Comparison of ENCODE assay signal across 11 cellular contexts in genomic region chr7:155885162-155886160, GRCh38.
A peak's percentile ranks its signal among the peaks of the same experiment; 100 is the strongest.
DNase-seq lines count a peak whose midpoint lies in the region; ATAC-seq and TF ChIP-seq lines count a peak whose summit lies in the region.
"Had no signal": no experiment of that assay in that cellular context is flagged by ENCODE, and none has a peak within 500 bp of the region (broad histone marks: within the 10 kb centered on the region; RNA-seq: fewer than 3 reads in every experiment).

No MANE protein-coding gene starts in this region.

- ATAC-seq in PC-3 (peak; percentile 95), esophagus mucosa (peak; percentile 93), upper lobe of right lung (no peak), GM21737 (IDR thresholded peaks at IDR 0.05; ENCODE audit: unreplicated experiment) (no peak)

- TF ChIP-seq POLR2A in esophagus squamous epithelium (IDR thresholded peaks at IDR 0.05) = no peak

- no peaks in the 10 kb centered on the region for H3K79me2 ChIP-seq in PC-3 (ENCODE audit: low read length)

- H3K27me3 ChIP-seq in PC-3 (ENCODE audit: low read length) (no peaks in the 10 kb centered on the region), upper lobe of right lung (no peaks in the 10 kb centered on the region), esophagus squamous epithelium (peaks cover 0 to 11% (median 0%) of the 10 kb centered on the region in 4 donors)

- H3K9me3 ChIP-seq in PC-3 (ENCODE audit: low read length) (no peaks in the 10 kb centered on the region), upper lobe of right lung (no peaks in the 10 kb centered on the region), esophagus squamous epithelium (no peaks in the 10 kb centered on the region)

- BruUV-seq in PC-3 (replicated peaks; lab: Mats Ljungman, UMichigan) = no TSS peak

- H3K4me1 ChIP-seq in PC-3 (ENCODE audit: insufficient read depth, low read length) = peaks cover 36% of the 10 kb centered on the region
- no peaks in the 10 kb centered on the region for H3K4me1 ChIP-seq in upper lobe of right lung
- peaks cover 0 to 9% (median 0%) of the 10 kb centered on the region in 3 donors for H3K4me1 ChIP-seq in esophagus squamous epithelium

- H2AFZ ChIP-seq in PC-3 (ENCODE audit: low read length) = peak overlapping the region; percentile 83

- peak overlapping the region; percentile 76 for H3K4me2 ChIP-seq in PC-3 (ENCODE audit: low read length)

- CTCF ChIA-PET in PC-3 (lab: Charles Lee) = interaction anchor here (0.5 to 0.6 kb wide), 3 partner anchors 66 to 75 kb away, joined by 3 read pairs; no protein-coding TSS in a partner anchor

- intact Hi-C loops in PC-3 (cut with micrococcal nuclease) (no loop called here), upper lobe of right lung (cut with DNase I) (no loop called here), esophagus squamous epithelium (cut with DNase I) (no loop called here)

- peak overlapping the region; percentile 62; the same call in 1 of the 2 replicates for H3K9ac ChIP-seq in PC-3 (ENCODE audit: low read length)

- 51 to 55% methylated on average over 16 to 22 of the region's 25 CpGs for WGBS in esophagus squamous epithelium, 2 donors

- peak overlapping the region; percentile 32; the same call in 1 of the 2 replicates for H3K4me3 ChIP-seq in PC-3 (ENCODE audit: low read length)
- H3K4me3 ChIP-seq in upper lobe of right lung = no peak overlapping the region
- H3K4me3 ChIP-seq in esophagus squamous epithelium = peak overlapping the region in 1 of 4 donors; percentile 19

- POLR2A ChIA-PET in PC-3 (lab: Charles Lee; ENCODE audit: unreplicated experiment) = interaction anchor here (0.6 to 0.7 kb wide), 3 partner anchors 64 to 76 kb away, joined by 3 to 6 read pairs (median 4); no protein-coding TSS in a partner anchor

- no peaks in the 10 kb centered on the region for H3K9me2 ChIP-seq in PC-3 (replicated peaks; ENCODE audit: low read length)

- no peak for TF ChIP-seq CTCF in PC-3 (conservative IDR thresholded peaks at IDR 0.05; ENCODE audit: low read depth, low read length)
- TF ChIP-seq CTCF in upper lobe of right lung (IDR thresholded peaks at IDR 0.05) = no peak
- TF ChIP-seq CTCF in esophagus squamous epithelium (IDR thresholded peaks at IDR 0.05) = no peak

- H4K20me1 ChIP-seq in PC-3 (ENCODE audit: low read length) = no peaks in the 10 kb centered on the region

- H3K27ac ChIP-seq in PC-3 (ENCODE audit: low read length) (peak overlapping the region; percentile 78), upper lobe of right lung (no peak overlapping the region), esophagus squamous epithelium (peak overlapping the region in 2 of 4 donors; percentile 18 to 25)

- DNase-seq in PC-3 (peak; percentile 79), medulla oblongata (ENCODE audit: extremely low spot score) (peak; percentile 6), upper lobe of right lung (peak; percentile 50), esophagus squamous epithelium (lab: John Stamatoyannopoulos, UW) (no peak), cerebellum (ENCODE audit: low spot score) (no peak)
- DNase-seq: activated gamma-delta T cell; DND-41; effector CD8-positive, alpha-beta T cell; naive B cell had no signal

- no peaks in the 10 kb centered on the region for H3F3A ChIP-seq in PC-3 (ENCODE audit: low read length, unreplicated experiment)

- no peaks in the 10 kb centered on the region for H3K36me3 ChIP-seq in PC-3 (ENCODE audit: low read depth, low read length)
- no peaks in the 10 kb centered on the region for H3K36me3 ChIP-seq in upper lobe of right lung
- H3K36me3 ChIP-seq in esophagus squamous epithelium = no peaks in the 10 kb centered on the region

Comparison
In these comparisons a context has a peak if more than half of its experiments do, and no peak if none do; other contexts are left out.
1. ATAC-seq: peak in PC-3 (single experiment) and esophagus mucosa (single experiment); none in upper lobe of right lung (single experiment) and GM21737 (single experiment).
2. DNase-seq: peak in PC-3 (single experiment), medulla oblongata (single experiment) and upper lobe of right lung (single experiment); none in esophagus squamous epithelium (single experiment) and cerebellum (single experiment).